Comparison of ENCODE assay signal across 14 cellular contexts in the genomic region with DNA sequence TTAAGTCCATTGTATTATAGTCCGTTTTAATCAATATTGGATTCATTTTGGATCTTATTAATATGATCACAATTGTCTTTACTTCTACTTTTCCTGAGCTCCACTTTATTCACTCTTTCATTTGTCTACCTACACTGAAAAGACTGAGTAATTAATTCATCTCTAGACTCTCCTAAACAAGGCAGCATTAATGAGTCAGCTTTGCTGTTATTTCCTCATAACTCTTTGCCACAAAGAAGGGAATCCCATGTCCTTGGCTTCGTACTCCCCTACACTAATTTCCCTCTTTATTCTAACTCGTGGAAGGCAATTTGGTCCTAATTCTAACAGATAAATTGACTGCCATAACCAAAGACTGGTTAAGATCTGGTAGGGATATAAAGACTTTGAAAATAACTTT.
DNase-seq lines count a peak whose midpoint lies in the region; ATAC-seq and TF ChIP-seq lines count a peak whose summit lies in the region.
"Had no signal": no experiment of that assay in that cellular context is flagged by ENCODE, and none has a peak within 500 bp of the region (broad histone marks: within the 10 kb centered on the region; RNA-seq: fewer than 3 reads in every experiment).

No MANE protein-coding gene starts in this region.

- no peaks in the 10 kb centered on the region for H3K36me3 ChIP-seq in PC-3 (ENCODE audit: low read depth, low read length)
- no peaks in the 10 kb centered on the region for H3K36me3 ChIP-seq in smooth muscle cell (ENCODE audit: low read depth)
- H3K36me3 ChIP-seq: BLaER1 treated with 17β-estradiol and CSF1 and Interleukin-3, amounts not matched to agents 10 nM and 100 nM had no signal

- POLR2A ChIA-PET in PC-3 (lab: Charles Lee; ENCODE audit: unreplicated experiment): no interaction called here

- H2AFZ ChIP-seq in PC-3 (ENCODE audit: low read length): no peak overlapping the region
- H2AFZ ChIP-seq in smooth muscle cell (ENCODE audit: low read depth): no peak overlapping the region

- intact Hi-C loops in PC-3 (cut with micrococcal nuclease): no loop called here

- CTCF ChIA-PET in PC-3 (lab: Charles Lee): no interaction called here

- no peaks in the 10 kb centered on the region for H3K79me2 ChIP-seq in PC-3 (ENCODE audit: low read length)
- no peaks in the 10 kb centered on the region for H3K79me2 ChIP-seq in smooth muscle cell (ENCODE audit: low read depth)

- H3K4me1 ChIP-seq in PC-3 (ENCODE audit: insufficient read depth, low read length) (no peaks in the 10 kb centered on the region), smooth muscle cell (ENCODE audit: low read depth) (no peaks in the 10 kb centered on the region)
- H3K4me1 ChIP-seq: BLaER1 treated with 17β-estradiol and CSF1 and Interleukin-3, amounts not matched to agents 10 nM and 100 nM had no signal

- 47% methylated on average over 3 of the region's 3 CpGs for WGBS in smooth muscle cell (ENCODE audit: low lambda C conversion rate)

- H3K9me2 ChIP-seq in PC-3 (replicated peaks; ENCODE audit: low read length): no peaks in the 10 kb centered on the region

- H3K27ac ChIP-seq in PC-3 (ENCODE audit: low read length) (no peak overlapping the region), smooth muscle cell (ENCODE audit: low read depth) (no peak overlapping the region)
- H3K27ac ChIP-seq: 22Rv1; BLaER1 treated with 17β-estradiol and CSF1 and Interleukin-3, amounts not matched to agents 10 nM and 100 nM had no signal

- no peak overlapping the region for H3K4me3 ChIP-seq in PC-3 (ENCODE audit: low read length)
- no peak overlapping the region for H3K4me3 ChIP-seq in epithelial cell of esophagus (ENCODE audit: low read length)
- no peak overlapping the region for H3K4me3 ChIP-seq in smooth muscle cell
- H3K4me3 ChIP-seq: BLaER1 treated with 17β-estradiol and CSF1 and Interleukin-3, amounts not matched to agents 10 nM and 100 nM had no signal

- no peak for TF ChIP-seq CTCF in PC-3 (conservative IDR thresholded peaks at IDR 0.05; ENCODE audit: low read depth, low read length)
- no peak for TF ChIP-seq CTCF in epithelial cell of esophagus (IDR thresholded peaks at IDR 0.05; ENCODE audit: insufficient read depth, low read depth, low read length, missing control alignments)
- TF ChIP-seq CTCF in smooth muscle cell (IDR thresholded peaks at IDR 0.05; ENCODE audit: borderline replicate concordance, insufficient read depth, poor library complexity, severe bottlenecking): no peak

- BruUV-seq in PC-3 (replicated peaks; lab: Mats Ljungman, UMichigan): no TSS peak

- ATAC-seq in PC-3: no peak
- no peak for ATAC-seq in GM19455 (IDR thresholded peaks at IDR 0.05; ENCODE audit: unreplicated experiment)

- H4K20me1 ChIP-seq in PC-3 (ENCODE audit: low read length) (no peaks in the 10 kb centered on the region), smooth muscle cell (ENCODE audit: low read depth) (no peaks in the 10 kb centered on the region)
- H4K20me1 ChIP-seq: BLaER1 treated with 17β-estradiol and CSF1 and Interleukin-3, amounts not matched to agents 10 nM and 100 nM had no signal

- no peaks in the 10 kb centered on the region for H3F3A ChIP-seq in PC-3 (ENCODE audit: low read length, unreplicated experiment)
- no peaks in the 10 kb centered on the region for H3F3A ChIP-seq in smooth muscle cell (ENCODE audit: low read depth)

- H3K4me2 ChIP-seq in PC-3 (ENCODE audit: low read length) (no peak overlapping the region), smooth muscle cell (peak overlapping the region; percentile 29)
- H3K4me2 ChIP-seq: BLaER1 treated with 17β-estradiol and CSF1 and Interleukin-3, amounts not matched to agents 10 nM and 100 nM had no signal

- H3K9me3 ChIP-seq in PC-3 (ENCODE audit: low read length) (no peaks in the 10 kb centered on the region), smooth muscle cell (replicated peaks; ENCODE audit: low read depth) (no peaks in the 10 kb centered on the region)
- H3K9me3 ChIP-seq: BLaER1 treated with 17β-estradiol and CSF1 and Interleukin-3, amounts not matched to agents 10 nM and 100 nM had no signal

- peak; percentile 35 for DNase-seq in NCI-H1105 treated with DMSO at 0.1 percent for 48 hours (lab: John Stamatoyannopoulos, UW)
- no peak for DNase-seq in NCI-H1105 (lab: John Stamatoyannopoulos, UW)
- peak; percentile 36 for DNase-seq in PC-3
- peak; percentile 65 for DNase-seq in epithelial cell of esophagus (ENCODE audit: low read depth)
- no peak for DNase-seq in smooth muscle cell (lab: John Stamatoyannopoulos, UW; ENCODE audit: unreplicated experiment)
- no peak for DNase-seq in activated CD4-positive, CD25-positive, alpha-beta regulatory T cell (lab: John Stamatoyannopoulos, UW)
- DNase-seq in D341Med (ENCODE audit: low spot score): no peak
- DNase-seq: CD8-positive, alpha-beta memory T cell; DND-41; NCI-H2081 treated with DMSO at 0.1 percent for 48 hours; NCI-H524 had no signal

- H3K27me3 ChIP-seq in PC-3 (ENCODE audit: low read length) (peaks cover 87% of the 10 kb centered on the region), smooth muscle cell (ENCODE audit: low read depth) (no peaks in the 10 kb centered on the region)
- H3K27me3 ChIP-seq: BLaER1 treated with 17β-estradiol and CSF1 and Interleukin-3, amounts not matched to agents 10 nM and 100 nM had no signal

- no peak overlapping the region for H3K9ac ChIP-seq in PC-3 (ENCODE audit: low read length)
- H3K9ac ChIP-seq in smooth muscle cell (ENCODE audit: low read depth): no peak overlapping the region
- H3K9ac ChIP-seq: BLaER1 treated with 17β-estradiol and CSF1 and Interleukin-3, amounts not matched to agents 10 nM and 100 nM had no signal

Comparison
In these comparisons a context has a peak if more than half of its experiments do, and no peak if none do; other contexts are left out.
1. DNase-seq: peak in NCI-H1105 treated with DMSO at 0.1 percent for 48 hours (single experiment), PC-3 (single experiment) and epithelial cell of esophagus (single experiment); none in NCI-H1105 (single experiment), smooth muscle cell (single experiment), activated CD4-positive, CD25-positive, alpha-beta regulatory T cell (0 of 4) and D341Med (single experiment).